In the genomic region with DNA sequence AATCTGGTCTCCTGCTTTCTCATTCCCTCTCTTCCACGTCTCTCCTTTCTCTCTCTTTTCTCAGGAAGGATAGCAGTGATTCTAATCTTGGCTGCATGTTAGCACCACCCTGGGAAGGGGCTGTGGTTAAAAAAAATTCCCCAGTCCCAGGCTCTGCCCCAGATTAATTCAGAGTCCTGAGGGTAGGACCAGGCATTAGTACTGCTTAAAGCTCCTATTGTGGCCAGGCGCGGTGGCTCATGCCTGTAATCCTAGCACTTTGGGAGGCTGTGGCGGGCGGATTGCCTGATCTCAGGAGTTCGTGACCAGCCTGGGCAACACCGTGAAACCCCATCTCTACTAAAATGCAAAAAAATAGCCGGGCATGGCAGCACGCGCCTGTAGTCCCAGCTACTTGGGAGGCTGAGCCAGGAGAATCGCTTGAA, we compare ENCODE assay signal across 8 cellular contexts. TPM values are rescaled to one million over a fixed set of nuclear protein-coding genes. Genes with fewer than 3 reads are reported as not detected.
DNase-seq lines count a peak whose midpoint lies in the region; ATAC-seq and TF ChIP-seq lines count a peak whose summit lies in the region.

No MANE protein-coding gene starts in this region.

- peak overlapping the region; percentile 62 for H3K4me3 Mint-ChIP-seq in activated naive CD4-positive, alpha-beta T cell treated with anti-CD3 and anti-CD28 coated beads, Interleukin-2, amount 10 ng/mL, durations not matched to agents 7 days and 5 days
- H3K4me3 Mint-ChIP-seq in activated naive CD8-positive, alpha-beta T cell treated with anti-CD3 and anti-CD28 coated beads for 36 hours, result peak overlapping the region; percentile 68

- H3K27me3 Mint-ChIP-seq in activated naive CD4-positive, alpha-beta T cell treated with anti-CD3 and anti-CD28 coated beads, Interleukin-2, amount 10 ng/mL, durations not matched to agents 7 days and 5 days, result no peaks in the 10 kb centered on the region
- H3K27me3 Mint-ChIP-seq in activated naive CD8-positive, alpha-beta T cell treated with anti-CD3 and anti-CD28 coated beads for 36 hours, result no peaks in the 10 kb centered on the region

- H3K27me3 ChIP-seq in mesenchymal stem cell (ENCODE audit: control insufficient read depth in 1 of 2, insufficient read depth in 1 of 2, low read length in 2 of 2) (no peaks in the 10 kb centered on the region), upper lobe of right lung (no peaks in the 10 kb centered on the region)

- no peaks in the 10 kb centered on the region for H3K79me1 ChIP-seq in mesenchymal stem cell (replicated peaks; ENCODE audit: low read length, poor library complexity, severe bottlenecking)

- DNase-seq in activated naive CD4-positive, alpha-beta T cell treated with anti-CD3 and anti-CD28 coated beads, Interleukin-2, amount 10 ng/mL, durations not matched to agents 7 days and 5 days, result no peak
- no peak for DNase-seq in activated naive CD4-positive, alpha-beta T cell treated with Interleukin-2 at 50 U/mL for 16 hours
- no peak for DNase-seq in activated naive CD8-positive, alpha-beta T cell treated with anti-CD3 and anti-CD28 coated beads for 36 hours
- DNase-seq in mesenchymal stem cell (peak; percentile 26), upper lobe of right lung (no peak)
- no peak for DNase-seq in effector CD8-positive, alpha-beta T cell (lab: John Stamatoyannopoulos, UW)

- intact Hi-C loops in upper lobe of right lung (cut with DNase I), result no loop called here

- H3K36me3 ChIP-seq in mesenchymal stem cell (ENCODE audit: control insufficient read depth in 1 of 2, insufficient read depth in 2 of 2, low read depth in 1 of 2, low read length in 2 of 2), result no peaks in the 10 kb centered on the region
- H3K36me3 ChIP-seq in upper lobe of right lung, result no peaks in the 10 kb centered on the region

- H2BK120ac ChIP-seq in mesenchymal stem cell (ENCODE audit: low read depth, low read length), result peak overlapping the region; percentile 54

- peak overlapping the region; percentile 51 to 57 for H2BK12ac ChIP-seq in mesenchymal stem cell (ENCODE audit: low read length in 2 of 2)

- H3K23ac ChIP-seq in mesenchymal stem cell (ENCODE audit: low read length in 2 of 2), result no peak overlapping the region

- H2AFZ ChIP-seq in mesenchymal stem cell (ENCODE audit: low read depth, low read length), result no peak overlapping the region

- no peaks in the 10 kb centered on the region for H3K9me3 ChIP-seq in mesenchymal stem cell (ENCODE audit: control insufficient read depth, low read length)
- H3K9me3 ChIP-seq in upper lobe of right lung, result no peaks in the 10 kb centered on the region

- peak overlapping the region; percentile 95 for H3K27ac Mint-ChIP-seq in activated naive CD4-positive, alpha-beta T cell treated with anti-CD3 and anti-CD28 coated beads, Interleukin-2, amount 10 ng/mL, durations not matched to agents 7 days and 5 days
- H3K27ac Mint-ChIP-seq in activated naive CD8-positive, alpha-beta T cell treated with anti-CD3 and anti-CD28 coated beads for 36 hours, result peak overlapping the region; percentile 85

- no peak overlapping the region for H3K4me2 ChIP-seq in mesenchymal stem cell (ENCODE audit: low read length, poor library complexity, severe bottlenecking)

- no peak overlapping the region for H2BK15ac ChIP-seq in mesenchymal stem cell (ENCODE audit: low read depth, poor library complexity, severe bottlenecking)

- peak overlapping the region; percentile 76 for H3K9ac ChIP-seq in mesenchymal stem cell (ENCODE audit: low read length)

- H2BK5ac ChIP-seq in mesenchymal stem cell (ENCODE audit: low read depth, low read length, poor library complexity, severe bottlenecking), result peak overlapping the region; percentile 5

- H3K36me3 Mint-ChIP-seq in activated naive CD4-positive, alpha-beta T cell treated with anti-CD3 and anti-CD28 coated beads, Interleukin-2, amount 10 ng/mL, durations not matched to agents 7 days and 5 days, result peaks cover 10% of the 10 kb centered on the region
- H3K36me3 Mint-ChIP-seq in activated naive CD8-positive, alpha-beta T cell treated with anti-CD3 and anti-CD28 coated beads for 36 hours, result no peaks in the 10 kb centered on the region

- H3K4me1 ChIP-seq in mesenchymal stem cell (ENCODE audit: control insufficient read depth, insufficient read depth, low read depth, low read length), result peaks cover 29% of the 10 kb centered on the region
- peaks cover 55% of the 10 kb centered on the region for H3K4me1 ChIP-seq in upper lobe of right lung

- peak overlapping the region; percentile 91 for H2AK5ac ChIP-seq in mesenchymal stem cell (ENCODE audit: low read length, severe bottlenecking)

- no peak overlapping the region for H3K4ac ChIP-seq in mesenchymal stem cell (ENCODE audit: low read depth in 1 of 2, low read length in 2 of 2)

- 83% methylated on average over 9 of the region's 11 CpGs for WGBS in mesenchymal stem cell

- CTCF ChIA-PET in activated naive CD4-positive, alpha-beta T cell treated with anti-CD3 and anti-CD28 coated beads, Interleukin-2, amount 10 ng/mL, durations not matched to agents 7 days and 5 days (lab: Charles Lee), result interaction anchor here (1.4 to 2.8 kb wide), 4 partner anchors 17 to 63 kb away, joined by 4 to 16 read pairs (median 8); no protein-coding TSS in a partner anchor

- no peak for ATAC-seq in upper lobe of right lung
- ATAC-seq in HG02678 (IDR thresholded peaks at IDR 0.05; ENCODE audit: unreplicated experiment), result no peak
- no peak for ATAC-seq in HG03571 (IDR thresholded peaks at IDR 0.05; ENCODE audit: unreplicated experiment)

- H3K14ac ChIP-seq in mesenchymal stem cell (ENCODE audit: low read length in 2 of 2), result no peak overlapping the region

- no peak overlapping the region for H4K91ac ChIP-seq in mesenchymal stem cell (ENCODE audit: low read length)

- peak overlapping the region; percentile 5 for H4K8ac ChIP-seq in mesenchymal stem cell (ENCODE audit: low read length)

- H3K9me3 Mint-ChIP-seq in activated naive CD4-positive, alpha-beta T cell treated with anti-CD3 and anti-CD28 coated beads, Interleukin-2, amount 10 ng/mL, durations not matched to agents 7 days and 5 days, result no peaks in the 10 kb centered on the region
- no peaks in the 10 kb centered on the region for H3K9me3 Mint-ChIP-seq in activated naive CD8-positive, alpha-beta T cell treated with anti-CD3 and anti-CD28 coated beads for 36 hours

- H3K27ac ChIP-seq in mesenchymal stem cell (ENCODE audit: low read length, poor library complexity, severe bottlenecking) (peak overlapping the region; percentile 95), upper lobe of right lung (peak overlapping the region; percentile 80)

- peak overlapping the region in 1 of 2 experiments; percentile 59 for H3K18ac ChIP-seq in mesenchymal stem cell (ENCODE audit: low read depth in 1 of 2, low read length in 2 of 2)

- peaks cover 94% of the 10 kb centered on the region for H3K4me1 Mint-ChIP-seq in activated naive CD4-positive, alpha-beta T cell treated with anti-CD3 and anti-CD28 coated beads, Interleukin-2, amount 10 ng/mL, durations not matched to agents 7 days and 5 days
- H3K4me1 Mint-ChIP-seq in activated naive CD8-positive, alpha-beta T cell treated with anti-CD3 and anti-CD28 coated beads for 36 hours, result peaks cover 56% of the 10 kb centered on the region

- peak overlapping the region in 1 of 2 experiments; percentile 71 for H3K4me3 ChIP-seq in mesenchymal stem cell (ENCODE audit: insufficient read depth in 1 of 2, low read depth in 1 of 2, low read length in 2 of 2)
- no peak overlapping the region for H3K4me3 ChIP-seq in upper lobe of right lung

- no peak for TF ChIP-seq CTCF in upper lobe of right lung (IDR thresholded peaks at IDR 0.05)

RNA-seq across cellular contexts. Expression of a gene that starts 35.4 kb away (rescaled TPM):
- 10 to 100 TPM; 60.0 to 64.6 TPM for total RNA-seq in activated naive CD8-positive, alpha-beta T cell treated with anti-CD3 and anti-CD28 coated beads for 36 hours
- 24.9 TPM for polyA plus RNA-seq in mesenchymal stem cell (2013, experiment 1 of 2)
- 24.4 TPM for polyA plus RNA-seq in mesenchymal stem cell (2013, experiment 2 of 2)
- 83.0 TPM for total RNA-seq in upper lobe of right lung
